ENCODE assay signal across 17 cellular contexts in genomic region chr3:115699741-115700140, GRCh38.
DNase-seq lines count a peak whose midpoint lies in the region; ATAC-seq and TF ChIP-seq lines count a peak whose summit lies in the region.
"Had no signal": no experiment of that assay in that cellular context is flagged by ENCODE, and none has a peak within 500 bp of the region (broad histone marks: within the 10 kb centered on the region; RNA-seq: fewer than 3 reads in every experiment).

No MANE protein-coding gene starts in this region.

- intact Hi-C loops in vagina (cut with DNase I) = no loop called here

- H3K4me3 ChIP-seq in BLaER1 (no peak overlapping the region), cardiac fibroblast (replicated peaks in 1 of 2; ENCODE audit: low read depth in 2 of 2, low read length in 2 of 2) (no peak overlapping the region), neural cell (ENCODE audit: low read length) (peak overlapping the region; percentile 53), vagina (no peak overlapping the region)
- H3K4me3 ChIP-seq: cardiac muscle cell, thyroid gland had no signal

- peaks cover 73% of the 10 kb centered on the region for H3K79me2 ChIP-seq in neural cell (replicated peaks; ENCODE audit: insufficient read depth, low read length)

- H2AFZ ChIP-seq in neural cell (ENCODE audit: low read depth, low read length) = no peak overlapping the region

- no peaks in the 10 kb centered on the region for H3K27me3 ChIP-seq in BLaER1
- H3K27me3 ChIP-seq in neural cell (ENCODE audit: insufficient read depth, low read depth, low read length) = no peaks in the 10 kb centered on the region
- no peaks in the 10 kb centered on the region for H3K27me3 ChIP-seq in vagina
- H3K27me3 ChIP-seq: cardiac muscle cell, thyroid gland had no signal

- H3K9ac ChIP-seq in BLaER1 (no peak overlapping the region), neural cell (ENCODE audit: low read length) (peak overlapping the region; percentile 6)

- peak; percentile 7 for TF ChIP-seq EP300 in neural cell (conservative IDR thresholded peaks at IDR 0.05; ENCODE audit: poor library complexity, severe bottlenecking)

- no peak for ATAC-seq in GM19395 (IDR thresholded peaks at IDR 0.05; ENCODE audit: unreplicated experiment)
- ATAC-seq: activated naive CD8-positive, alpha-beta T cell treated with anti-CD3 and anti-CD28 coated beads, Interleukin-2, amount 50 U/mL, for 24 hours; HepG2; stimulated activated naive B cell treated with anti-CD40 and anti-IgM and Interleukin-4, amounts not matched to agents 10 μg/mL and 1 μg/mL and 100 μg/mL, for 72 hours had no signal

- DNase-seq in HT1080 (ENCODE audit: low read depth) = peak; percentile 17
- peak; percentile 57 to 64 for DNase-seq in cardiac fibroblast (ENCODE audit: low read depth in 2 of 2)
- DNase-seq in vagina (ENCODE audit: extremely low spot score in 2 of 2) = no peak
- DNase-seq in hepatic stellate cell (ENCODE audit: low spot score) = no peak
- no peak for DNase-seq in NCI-H1092 (lab: John Stamatoyannopoulos, UW)
- DNase-seq: activated naive CD8-positive, alpha-beta T cell treated with anti-CD3 and anti-CD28 coated beads, Interleukin-2, amount 50 U/mL, for 24 hours; AML-193; dermis blood vessel endothelial cell; NCI-H526; stimulated activated CD4-positive, alpha-beta T cell treated with anti-CD3 and anti-CD28 coated beads, Interleukin-2, amount 100 ng/mL, for 48 hours; stimulated activated naive B cell treated with anti-CD40 and anti-IgM and Interleukin-4, amounts not matched to agents 10 μg/mL and 1 μg/mL and 100 μg/mL, for 72 hours; thyroid gland had no signal

- H3K9me3 ChIP-seq in BLaER1 (no peaks in the 10 kb centered on the region), neural cell (ENCODE audit: low read length) (no peaks in the 10 kb centered on the region), vagina (no peaks in the 10 kb centered on the region)
- H3K9me3 ChIP-seq: thyroid gland had no signal

- H3K9me2 ChIP-seq in neural cell (ENCODE audit: insufficient read depth, low read length) = no peaks in the 10 kb centered on the region

- H3K4me2 ChIP-seq in BLaER1 (peak overlapping the region; percentile 58), neural cell (ENCODE audit: low read length) (peak overlapping the region; percentile 42)

- TF ChIP-seq CTCF in cardiac fibroblast (IDR thresholded peaks at IDR 0.05; ENCODE audit: low read depth, low read length) (no peak), neural cell (IDR thresholded peaks at IDR 0.05; ENCODE audit: poor library complexity, severe bottlenecking) (no peak), vagina (IDR thresholded peaks at IDR 0.05) (no peak)

- no peak for TF ChIP-seq POLR2A in vagina (IDR thresholded peaks at IDR 0.05)

- H3F3A ChIP-seq in neural cell (ENCODE audit: insufficient read depth, low read length, poor library complexity, severe bottlenecking) = peaks cover 14% of the 10 kb centered on the region

- no peak for TF ChIP-seq RAD21 in neural cell (conservative IDR thresholded peaks at IDR 0.05)

- H3K27ac ChIP-seq in BLaER1 = no peak overlapping the region
- peak overlapping the region; percentile 74 for H3K27ac ChIP-seq in neural cell (ENCODE audit: low read length)
- no peak overlapping the region for H3K27ac ChIP-seq in vagina
- H3K27ac ChIP-seq: cardiac muscle cell, thyroid gland had no signal

- H3K4me1 ChIP-seq in BLaER1 = peaks cover 14% of the 10 kb centered on the region
- no peaks in the 10 kb centered on the region for H3K4me1 ChIP-seq in vagina
- H3K4me1 ChIP-seq: thyroid gland had no signal

- H4K20me1 ChIP-seq in BLaER1 (no peaks in the 10 kb centered on the region), neural cell (ENCODE audit: insufficient read depth) (peaks cover 6% of the 10 kb centered on the region)

- H3K36me3 ChIP-seq in BLaER1 = no peaks in the 10 kb centered on the region
- H3K36me3 ChIP-seq in neural cell (ENCODE audit: insufficient read depth, low read length) = peaks cover 7% of the 10 kb centered on the region
- no peaks in the 10 kb centered on the region for H3K36me3 ChIP-seq in vagina
- H3K36me3 ChIP-seq: cardiac muscle cell, thyroid gland had no signal

TF ChIP-seq in neural cell, 6 proteins besides CTCF, POLR2A, EP300 and RAD21:
- TF ChIP-seq POLR2AphosphoS5 (IDR thresholded peaks at IDR 0.05) (no peak), MXI1 (conservative IDR thresholded peaks at IDR 0.05; ENCODE audit: poor library complexity, severe bottlenecking) (no peak), REST (IDR thresholded peaks at IDR 0.05; ENCODE audit: borderline replicate concordance) (no peak), SMC3 (conservative IDR thresholded peaks at IDR 0.05; ENCODE audit: poor library complexity) (no peak), EZH2 (IDR thresholded peaks at IDR 0.05; ENCODE audit: borderline replicate concordance, insufficient read depth, low read length, poor library complexity, severe bottlenecking) (no peak), TAF1 (IDR thresholded peaks at IDR 0.05; ENCODE audit: low read depth) (no peak)

Comparison
In these comparisons a context has a peak if more than half of its experiments do, and no peak if none do; other contexts are left out.
1. DNase-seq: peak in HT1080 (single experiment) and cardiac fibroblast (2 of 2); none in vagina (0 of 2), hepatic stellate cell (single experiment) and NCI-H1092 (single experiment).